ENCODE assay signal across 21 cellular contexts in the genomic region with DNA sequence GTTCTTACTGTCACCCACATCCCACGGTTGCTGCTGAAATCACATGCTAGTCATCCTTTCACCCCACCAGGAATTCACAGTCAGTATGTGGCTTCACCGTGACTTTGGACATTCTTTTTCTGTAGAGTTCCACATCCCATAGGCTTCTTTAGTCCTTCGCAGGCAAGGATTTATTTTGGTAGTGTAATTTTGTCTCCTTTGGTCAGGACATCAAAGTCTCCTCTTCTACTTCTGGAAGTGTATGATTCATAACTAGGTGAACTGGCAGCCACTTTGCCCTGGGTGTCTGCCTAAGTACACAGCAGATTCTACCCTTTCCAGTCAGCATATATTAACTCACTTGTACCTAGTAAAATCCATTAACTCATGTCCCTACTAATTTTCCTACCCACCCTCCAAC. TPM values are rescaled to one million over a fixed set of nuclear protein-coding genes. Genes with fewer than 3 reads are reported as not detected.
DNase-seq lines count a peak whose midpoint lies in the region; ATAC-seq and TF ChIP-seq lines count a peak whose summit lies in the region.
"Had no signal": no experiment of that assay in that cellular context is flagged by ENCODE, and none has a peak within 500 bp of the region (broad histone marks: within the 10 kb centered on the region; RNA-seq: fewer than 3 reads in every experiment).

No MANE protein-coding gene starts in this region.

- peak overlapping the region; percentile 43 for H3K27ac Mint-ChIP-seq in chondrocyte (ENCODE audit: unreplicated experiment)
- H3K27ac Mint-ChIP-seq: B cell; CD4-positive, alpha-beta memory T cell; GM23338 had no signal

- no peak overlapping the region for H3K27ac ChIP-seq in RWPE2 (ENCODE audit: poor library complexity, severe bottlenecking)
- H3K27ac ChIP-seq in prostate gland = no peak overlapping the region
- no peak overlapping the region for H3K27ac ChIP-seq in ovary
- H3K27ac ChIP-seq: KMS-11, RWPE1, SJCRH30 had no signal

- H3K9me3 Mint-ChIP-seq in chondrocyte (ENCODE audit: low read depth) = peaks cover 9% of the 10 kb centered on the region

- H3K9me3 ChIP-seq in RWPE2 (ENCODE audit: severe bottlenecking) (no peaks in the 10 kb centered on the region), prostate gland (no peaks in the 10 kb centered on the region), ovary (no peaks in the 10 kb centered on the region)
- H3K9me3 ChIP-seq: SJCRH30 had no signal

- no peak for TF ChIP-seq POLR2A in prostate gland (IDR thresholded peaks at IDR 0.05)
- no peak for TF ChIP-seq POLR2A in ovary (IDR thresholded peaks at IDR 0.05)

- WGBS in prostate gland = 37% methylated on average over 3 of the region's 3 CpGs
- 63 to 79% (median 75%) methylated on average over 3 of the region's 3 CpGs for WGBS in ovary, 3 donors

- no peaks in the 10 kb centered on the region for H3K27me3 ChIP-seq in RWPE2 (ENCODE audit: insufficient read depth, poor library complexity, severe bottlenecking)
- H3K27me3 ChIP-seq in prostate gland (replicated peaks; ENCODE audit: insufficient read depth) = no peaks in the 10 kb centered on the region
- no peaks in the 10 kb centered on the region for H3K27me3 ChIP-seq in ovary
- H3K27me3 ChIP-seq: SJCRH30 had no signal

- intact Hi-C loops in prostate gland (cut with DNase I) = no loop called here
- intact Hi-C loops in ovary (cut with DNase I) = no loop called here

- TF ChIP-seq CTCF in RWPE2 (IDR thresholded peaks at IDR 0.05; ENCODE audit: poor library complexity, severe bottlenecking) = no peak
- TF ChIP-seq CTCF in chondrocyte (IDR thresholded peaks at IDR 0.05) = no peak
- no peak for TF ChIP-seq CTCF in prostate gland (IDR thresholded peaks at IDR 0.05)
- no peak for TF ChIP-seq CTCF in ovary (IDR thresholded peaks at IDR 0.05)

- DNase-seq in HT1080 (ENCODE audit: low read depth) (peak; percentile 44), RWPE2 (ENCODE audit: low spot score) (no peak), chondrocyte (ENCODE audit: low spot score) (no peak), prostate gland (ENCODE audit: low spot score) (peak; percentile 56), ovary (no peak), NCI-H2107 (lab: John Stamatoyannopoulos, UW) (no peak), EL (no peak)
- DNase-seq: CD4-positive, alpha-beta memory T cell; DMS79 treated with DMSO at 0.1 percent for 48 hours; GDM1; NCI-H1105; NCI-H1694 treated with DMSO at 0.1 percent for 48 hours; NCI-H446 treated with DMSO at 0.1 percent for 48 hours; OCI-M1; SJCRH30 had no signal

- H3K4me3 ChIP-seq in RWPE2 (ENCODE audit: severe bottlenecking) = no peak overlapping the region
- H3K4me3 ChIP-seq in prostate gland = no peak overlapping the region
- no peak overlapping the region for H3K4me3 ChIP-seq in ovary
- H3K4me3 ChIP-seq: GM12878, GM23338, SJCRH30 had no signal

- ATAC-seq in RWPE2 (ENCODE audit: low read depth) = peak; percentile 55; the same call in 2 of the 3 replicates
- ATAC-seq in GM21367 (IDR thresholded peaks at IDR 0.05; ENCODE audit: unreplicated experiment) = no peak
- ATAC-seq: GM12878, GM23338 had no signal

- TF ChIP-seq EP300 in ovary (IDR thresholded peaks at IDR 0.05) = no peak

- no peaks in the 10 kb centered on the region for H3K36me3 ChIP-seq in RWPE2 (ENCODE audit: low read depth)
- H3K36me3 ChIP-seq in prostate gland = no peaks in the 10 kb centered on the region
- no peaks in the 10 kb centered on the region for H3K36me3 ChIP-seq in ovary
- H3K36me3 ChIP-seq: SJCRH30 had no signal

- no peak overlapping the region for H3K4me3 Mint-ChIP-seq in chondrocyte (ENCODE audit: unreplicated experiment)
- H3K4me3 Mint-ChIP-seq: B cell; CD4-positive, alpha-beta memory T cell; GM23338 had no signal

- peaks cover 13% of the 10 kb centered on the region for H3K4me1 Mint-ChIP-seq in chondrocyte (ENCODE audit: low read depth)
- H3K4me1 Mint-ChIP-seq: B cell; CD4-positive, alpha-beta memory T cell; GM23338 had no signal

- H3K36me3 Mint-ChIP-seq in chondrocyte (ENCODE audit: low read depth) = peaks cover 13% of the 10 kb centered on the region
- H3K36me3 Mint-ChIP-seq: CD4-positive, alpha-beta memory T cell had no signal

- peaks cover 13% of the 10 kb centered on the region for H3K27me3 Mint-ChIP-seq in chondrocyte (ENCODE audit: low read depth)

- H3K4me1 ChIP-seq in RWPE2 (ENCODE audit: insufficient read depth, poor library complexity, severe bottlenecking) (no peaks in the 10 kb centered on the region), prostate gland (replicated peaks) (no peaks in the 10 kb centered on the region), ovary (ENCODE audit: insufficient read depth) (no peaks in the 10 kb centered on the region)
- H3K4me1 ChIP-seq: SJCRH30 had no signal

RNA-seq across cellular contexts. Expression of a gene that starts 38.3 kb away (rescaled TPM):
- 3.1 and 3.2 TPM in 2 replicates for total RNA-seq in HT1080 (2014; rRNA removed; shearing (Covaris generic))
- polyA plus RNA-seq in HT1080 (2015; cell fraction: cytosol; rRNA removed) = 5.0 and 5.8 TPM in 2 replicates
- polyA plus RNA-seq in HT1080 (2015; cell fraction: nucleus; rRNA removed) = 5.5 and 6.3 TPM in 2 replicates
- total RNA-seq in chondrocyte (8.3 to 12.9 TPM (median 9.1 TPM) in 3 replicates), prostate gland (1 to 10 TPM; 3.6 TPM), ovary (1 to 10 TPM; 2.1 to 8.6 (median 6.2) TPM)
- polyA plus RNA-seq in ovary = 1 to 10 TPM; 2.4 to 8.9 TPM

Comparison
In these comparisons a context has a peak if more than half of its experiments do, and no peak if none do; other contexts are left out.
1. DNase-seq: peak in HT1080 (single experiment) and prostate gland (single experiment); none in RWPE2 (single experiment), chondrocyte (single experiment), ovary (0 of 5), NCI-H2107 (single experiment) and EL (single experiment).